Comparison of ENCODE assay signal across 27 cellular contexts in the genomic region with DNA sequence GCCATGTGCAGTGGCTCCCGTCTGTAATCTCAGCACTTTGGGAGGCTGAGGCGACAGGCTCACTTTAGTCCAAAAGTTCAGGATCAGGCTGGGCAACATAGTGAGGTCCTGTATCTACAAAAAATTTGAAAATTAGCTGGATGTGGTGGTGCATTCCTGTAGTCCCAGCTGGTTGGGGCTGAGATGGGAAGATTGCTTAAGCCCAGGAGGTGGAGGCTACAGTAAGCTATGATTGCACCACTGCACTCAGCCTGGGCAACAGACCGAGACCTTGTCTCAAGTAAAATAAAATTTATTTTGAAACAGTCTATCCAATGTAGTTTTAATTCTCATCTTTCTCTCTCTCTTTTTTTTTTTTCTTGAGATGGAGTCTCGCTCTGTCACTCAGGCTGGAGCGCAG. TPM values are rescaled to one million over a fixed set of nuclear protein-coding genes. Genes with fewer than 3 reads are reported as not detected.
DNase-seq lines count a peak whose midpoint lies in the region; FAIRE-seq and TF ChIP-seq lines count a peak whose summit lies in the region.
"Had no signal": no experiment of that assay in that cellular context is flagged by ENCODE, and none has a peak within 500 bp of the region (broad histone marks: within the 10 kb centered on the region; RNA-seq: fewer than 3 reads in every experiment).

No MANE protein-coding gene starts in this region.

- FAIRE-seq in H54 (lab: Jason Lieb, UNC), result no peak
- FAIRE-seq: bronchial epithelial cell, pancreas, RCC 7860 had no signal

- intact Hi-C loops in left ventricle myocardium inferior (cut with micrococcal nuclease), result no loop called here

- peaks cover 10% of the 10 kb centered on the region for H3K4me1 ChIP-seq in left ventricle myocardium inferior
- H3K4me1 ChIP-seq: pancreas had no signal

- no peak for TF ChIP-seq CTCF in fibroblast of pulmonary artery (IDR thresholded peaks at IDR 0.05; ENCODE audit: low read length, missing control alignments)
- no peak for TF ChIP-seq CTCF in left ventricle myocardium inferior (IDR thresholded peaks at IDR 0.05; ENCODE audit: borderline replicate concordance)

- H3K4me3 ChIP-seq in fibroblast of pulmonary artery (replicated peaks; ENCODE audit: low read depth, low read length) (no peak overlapping the region), left ventricle myocardium inferior (no peak overlapping the region)
- H3K4me3 ChIP-seq: pancreas, right atrium auricular region had no signal

- no peak overlapping the region for H3K27ac ChIP-seq in left ventricle myocardium inferior (replicated peaks)
- H3K27ac ChIP-seq: pancreas, right atrium auricular region had no signal

- no peak for TF ChIP-seq POLR2A in H54 (IDR thresholded peaks at IDR 0.05; ENCODE audit: low read depth, low read length)

- H3K9me3 ChIP-seq in left ventricle myocardium inferior (replicated peaks), result no peaks in the 10 kb centered on the region
- H3K9me3 ChIP-seq: pancreas had no signal

- no peaks in the 10 kb centered on the region for H3K27me3 ChIP-seq in left ventricle myocardium inferior (ENCODE audit: low read depth)
- H3K27me3 ChIP-seq: right atrium auricular region had no signal

- DNase-seq in activated CD8-positive, alpha-beta memory T cell treated with anti-CD3 and anti-CD28 coated beads for 24 hours, result peak; percentile 24
- no peak for DNase-seq in activated CD8-positive, alpha-beta memory T cell treated with anti-CD3 and anti-CD28 coated beads, Interleukin-2, amount 50 U/mL, for 4 hours
- DNase-seq in fibroblast of pulmonary artery (ENCODE audit: low read depth) (peak; percentile 46), mesenteric fat pad (ENCODE audit: low spot score) (peak; percentile 8), NCI-H2107 treated with DMSO at 0.1 percent for 48 hours (lab: John Stamatoyannopoulos, UW; ENCODE audit: unreplicated experiment) (no peak), left ventricle myocardium inferior (no peak), H54 (ENCODE audit: insufficient read length, low spot score) (no peak)
- no peak for DNase-seq in stimulated activated naive CD4-positive, alpha-beta T cell treated with Interleukin-2 at 50 U/mL for 16 hours (lab: John Stamatoyannopoulos, UW)
- DNase-seq: 8988T; activated CD4-positive, alpha-beta memory T cell treated with anti-CD3 and anti-CD28 coated beads, Interleukin-2, amount 10 ng/mL, durations not matched to agents 7 days and 5 days; activated CD4-positive, alpha-beta T cell treated with anti-CD3 and anti-CD28 coated beads for 1 hour; activated naive CD4-positive, alpha-beta T cell treated with anti-CD3 and anti-CD28 coated beads, Interleukin-2, amount 50 U/mL, for 16 hours; anterior cingulate cortex; DND-41; effector memory CD8-positive, alpha-beta T cell; erythroblast; hypothalamus; left colon; mesendoderm; NCI-H1048; NCI-H1694 treated with DMSO at 0.1 percent for 48 hours; SHP77 treated with DMSO at 0.1 percent for 48 hours; stimulated activated CD4-positive, alpha-beta T cell treated with anti-CD3 and anti-CD28 coated beads, Interleukin-2, amount 100 ng/mL, for 48 hours had no signal

- H3K36me3 ChIP-seq in left ventricle myocardium inferior, result no peaks in the 10 kb centered on the region
- H3K36me3 ChIP-seq: right atrium auricular region had no signal

RNA-seq across cellular contexts. Expression of a gene that starts 21.1 kb away (rescaled TPM):
- 23.6 TPM for total RNA-seq in mesenteric fat pad
- total RNA-seq in left ventricle myocardium inferior, result 27.8 TPM

RNA-seq across cellular contexts. Expression of a gene that starts 21.6 kb away (rescaled TPM):
- 58.6 TPM for total RNA-seq in mesenteric fat pad
- total RNA-seq in left ventricle myocardium inferior, result 171 TPM

RNA-seq across cellular contexts. Expression of a gene that starts 27.5 kb away (rescaled TPM):
- 189 TPM for total RNA-seq in mesenteric fat pad
- 99.8 TPM for total RNA-seq in left ventricle myocardium inferior

RNA-seq across cellular contexts. Expression of a gene that starts 52.4 kb away (rescaled TPM):
- total RNA-seq in mesenteric fat pad, result 80.6 TPM
- total RNA-seq in left ventricle myocardium inferior, result 120 TPM

Comparison
In these comparisons a context has a peak if more than half of its experiments do, and no peak if none do; other contexts are left out.
1. DNase-seq: peak in activated CD8-positive, alpha-beta memory T cell treated with anti-CD3 and anti-CD28 coated beads for 24 hours (single experiment), fibroblast of pulmonary artery (single experiment) and mesenteric fat pad (single experiment); none in activated CD8-positive, alpha-beta memory T cell treated with anti-CD3 and anti-CD28 coated beads, Interleukin-2, amount 50 U/mL, for 4 hours (single experiment), stimulated activated naive CD4-positive, alpha-beta T cell treated with Interleukin-2 at 50 U/mL for 16 hours (single experiment), NCI-H2107 treated with DMSO at 0.1 percent for 48 hours (single experiment), left ventricle myocardium inferior (single experiment) and H54 (single experiment).